1 cellular context compared by ENCODE assay signal in the genomic region with DNA sequence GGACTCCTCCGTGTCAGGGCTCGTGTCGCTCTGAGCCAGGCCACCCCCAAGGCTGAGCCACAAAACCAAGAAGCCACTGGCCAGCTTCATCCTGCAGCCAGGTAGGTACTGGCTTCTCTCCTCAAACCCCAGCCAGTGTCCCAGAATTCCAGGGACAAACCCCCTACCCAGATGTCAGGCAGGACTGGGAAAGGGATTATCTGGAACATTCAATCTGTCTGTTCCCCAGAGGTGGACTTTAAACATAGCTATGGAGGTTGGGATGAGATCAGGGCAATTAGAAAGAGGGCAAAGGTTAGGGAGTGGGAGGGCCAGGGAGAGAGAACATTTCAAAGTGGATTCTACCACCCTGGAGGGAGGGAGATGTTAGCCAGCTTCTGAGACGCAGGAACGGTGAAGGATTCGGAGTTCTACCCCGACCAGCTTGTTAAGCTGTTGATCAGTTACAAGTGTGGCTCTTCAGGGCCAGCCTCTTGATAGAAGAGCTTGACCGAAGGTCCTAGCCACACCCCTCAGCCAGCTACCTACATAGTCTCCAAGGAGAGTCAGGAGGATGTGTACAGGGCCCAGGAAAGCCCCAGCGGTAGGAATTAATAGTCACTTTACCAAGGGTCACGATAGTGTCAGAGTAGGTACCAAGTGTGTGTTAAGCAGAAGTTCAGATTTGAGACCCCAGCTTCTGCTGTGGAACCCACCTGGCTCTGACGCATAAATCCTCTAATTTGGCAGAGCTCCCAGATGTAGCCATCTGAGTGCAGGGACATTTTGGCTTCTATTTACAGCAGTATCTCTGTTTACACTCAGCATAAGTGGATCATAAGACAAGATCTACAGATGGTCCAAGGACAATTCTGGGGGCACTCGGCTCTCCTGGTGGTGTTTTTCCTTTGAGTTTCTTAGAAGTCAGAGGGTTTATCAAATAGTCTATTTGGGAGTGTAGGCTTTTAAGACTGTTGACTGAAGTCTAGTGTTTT.
TF ChIP-seq lines count a peak whose summit lies in the region.

A gene with protein sequence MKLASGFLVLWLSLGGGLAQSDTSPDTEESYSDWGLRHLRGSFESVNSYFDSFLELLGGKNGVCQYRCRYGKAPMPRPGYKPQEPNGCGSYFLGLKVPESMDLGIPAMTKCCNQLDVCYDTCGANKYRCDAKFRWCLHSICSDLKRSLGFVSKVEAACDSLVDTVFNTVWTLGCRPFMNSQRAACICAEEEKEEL (minus strand): TSS at position 211 of the 974 bp plus-strand sequence. CDS start 121 bp downstream, at position 90.

TF ChIP-seq in HepG2, 621 proteins besides CTCF, POLR2A, EP300 and RAD21 (continued from another document and continues in another):
- TF ChIP-seq, protein P1, sequence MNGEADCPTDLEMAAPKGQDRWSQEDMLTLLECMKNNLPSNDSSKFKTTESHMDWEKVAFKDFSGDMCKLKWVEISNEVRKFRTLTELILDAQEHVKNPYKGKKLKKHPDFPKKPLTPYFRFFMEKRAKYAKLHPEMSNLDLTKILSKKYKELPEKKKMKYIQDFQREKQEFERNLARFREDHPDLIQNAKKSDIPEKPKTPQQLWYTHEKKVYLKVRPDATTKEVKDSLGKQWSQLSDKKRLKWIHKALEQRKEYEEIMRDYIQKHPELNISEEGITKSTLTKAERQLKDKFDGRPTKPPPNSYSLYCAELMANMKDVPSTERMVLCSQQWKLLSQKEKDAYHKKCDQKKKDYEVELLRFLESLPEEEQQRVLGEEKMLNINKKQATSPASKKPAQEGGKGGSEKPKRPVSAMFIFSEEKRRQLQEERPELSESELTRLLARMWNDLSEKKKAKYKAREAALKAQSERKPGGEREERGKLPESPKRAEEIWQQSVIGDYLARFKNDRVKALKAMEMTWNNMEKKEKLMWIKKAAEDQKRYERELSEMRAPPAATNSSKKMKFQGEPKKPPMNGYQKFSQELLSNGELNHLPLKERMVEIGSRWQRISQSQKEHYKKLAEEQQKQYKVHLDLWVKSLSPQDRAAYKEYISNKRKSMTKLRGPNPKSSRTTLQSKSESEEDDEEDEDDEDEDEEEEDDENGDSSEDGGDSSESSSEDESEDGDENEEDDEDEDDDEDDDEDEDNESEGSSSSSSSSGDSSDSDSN (CRISPR knock-in tag; IDR thresholded peaks at IDR 0.05), result peak; percentile 33; the same call in 1 of the 2 replicates
- TF ChIP-seq ZNF605 (CRISPR knock-in tag; IDR thresholded peaks at IDR 0.05) (peak; percentile 35), ZSCAN21 (CRISPR knock-in tag; IDR thresholded peaks at IDR 0.05; ENCODE audit: borderline replicate concordance) (peak; percentile 52; the same call in 1 of the 2 replicates), NCOA1 (CRISPR knock-in tag; IDR thresholded peaks at IDR 0.05) (no peak), ISX (CRISPR knock-in tag; conservative IDR thresholded peaks at IDR 0.05) (no peak), NR2F1 (CRISPR knock-in tag; IDR thresholded peaks at IDR 0.05) (peak; percentile 53 to 73; a peak in 3 of 4 replicates), NR2F6 (IDR thresholded peaks at IDR 0.05) (peak; percentile 85), NR2F6 (CRISPR knock-in tag; IDR thresholded peaks at IDR 0.05) (peak; percentile 69), JUN (CRISPR knock-in tag; IDR thresholded peaks at IDR 0.05) (peak; percentile 41; the same call in 1 of the 2 replicates), RELA (CRISPR knock-in tag; IDR thresholded peaks at IDR 0.05) (no peak), ZNF652 (CRISPR knock-in tag; IDR thresholded peaks at IDR 0.05; ENCODE audit: borderline replicate concordance, low read depth) (no peak), ZFP1 (CRISPR knock-in tag; IDR thresholded peaks at IDR 0.05) (no peak), ELF4 (CRISPR knock-in tag; IDR thresholded peaks at IDR 0.05; ENCODE audit: borderline replicate concordance) (no peak), ZMYM2 (CRISPR knock-in tag; IDR thresholded peaks at IDR 0.05) (no peak), NFRKB (IDR thresholded peaks at IDR 0.05) (no peak), HNF4G (IDR thresholded peaks at IDR 0.05; ENCODE audit: borderline replicate concordance, low read depth, low read length) (peak; percentile 66), HNF4G (CRISPR knock-in tag; IDR thresholded peaks at IDR 0.05; ENCODE audit: borderline replicate concordance, low read depth) (no peak)
- TF ChIP-seq, protein P2, sequence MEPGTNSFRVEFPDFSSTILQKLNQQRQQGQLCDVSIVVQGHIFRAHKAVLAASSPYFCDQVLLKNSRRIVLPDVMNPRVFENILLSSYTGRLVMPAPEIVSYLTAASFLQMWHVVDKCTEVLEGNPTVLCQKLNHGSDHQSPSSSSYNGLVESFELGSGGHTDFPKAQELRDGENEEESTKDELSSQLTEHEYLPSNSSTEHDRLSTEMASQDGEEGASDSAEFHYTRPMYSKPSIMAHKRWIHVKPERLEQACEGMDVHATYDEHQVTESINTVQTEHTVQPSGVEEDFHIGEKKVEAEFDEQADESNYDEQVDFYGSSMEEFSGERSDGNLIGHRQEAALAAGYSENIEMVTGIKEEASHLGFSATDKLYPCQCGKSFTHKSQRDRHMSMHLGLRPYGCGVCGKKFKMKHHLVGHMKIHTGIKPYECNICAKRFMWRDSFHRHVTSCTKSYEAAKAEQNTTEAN (CRISPR knock-in tag; conservative IDR thresholded peaks at IDR 0.05), result 0 out of 2 replicates have a peak, but pooled peaks have one; percentile 29
- TF ChIP-seq, protein P3, sequence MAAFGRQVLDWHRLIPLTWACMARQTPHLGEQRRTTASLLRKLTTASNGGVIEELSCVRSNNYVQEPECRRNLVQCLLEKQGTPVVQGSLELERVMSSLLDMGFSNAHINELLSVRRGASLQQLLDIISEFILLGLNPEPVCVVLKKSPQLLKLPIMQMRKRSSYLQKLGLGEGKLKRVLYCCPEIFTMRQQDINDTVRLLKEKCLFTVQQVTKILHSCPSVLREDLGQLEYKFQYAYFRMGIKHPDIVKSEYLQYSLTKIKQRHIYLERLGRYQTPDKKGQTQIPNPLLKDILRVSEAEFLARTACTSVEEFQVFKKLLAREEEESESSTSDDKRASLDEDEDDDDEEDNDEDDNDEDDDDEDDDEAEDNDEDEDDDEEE (CRISPR knock-in tag; IDR thresholded peaks at IDR 0.05), result no peak
- TF ChIP-seq, protein P4, sequence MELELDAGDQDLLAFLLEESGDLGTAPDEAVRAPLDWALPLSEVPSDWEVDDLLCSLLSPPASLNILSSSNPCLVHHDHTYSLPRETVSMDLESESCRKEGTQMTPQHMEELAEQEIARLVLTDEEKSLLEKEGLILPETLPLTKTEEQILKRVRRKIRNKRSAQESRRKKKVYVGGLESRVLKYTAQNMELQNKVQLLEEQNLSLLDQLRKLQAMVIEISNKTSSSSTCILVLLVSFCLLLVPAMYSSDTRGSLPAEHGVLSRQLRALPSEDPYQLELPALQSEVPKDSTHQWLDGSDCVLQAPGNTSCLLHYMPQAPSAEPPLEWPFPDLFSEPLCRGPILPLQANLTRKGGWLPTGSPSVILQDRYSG (CRISPR knock-in tag; IDR thresholded peaks at IDR 0.05), result no peak
- TF ChIP-seq, protein P5, sequence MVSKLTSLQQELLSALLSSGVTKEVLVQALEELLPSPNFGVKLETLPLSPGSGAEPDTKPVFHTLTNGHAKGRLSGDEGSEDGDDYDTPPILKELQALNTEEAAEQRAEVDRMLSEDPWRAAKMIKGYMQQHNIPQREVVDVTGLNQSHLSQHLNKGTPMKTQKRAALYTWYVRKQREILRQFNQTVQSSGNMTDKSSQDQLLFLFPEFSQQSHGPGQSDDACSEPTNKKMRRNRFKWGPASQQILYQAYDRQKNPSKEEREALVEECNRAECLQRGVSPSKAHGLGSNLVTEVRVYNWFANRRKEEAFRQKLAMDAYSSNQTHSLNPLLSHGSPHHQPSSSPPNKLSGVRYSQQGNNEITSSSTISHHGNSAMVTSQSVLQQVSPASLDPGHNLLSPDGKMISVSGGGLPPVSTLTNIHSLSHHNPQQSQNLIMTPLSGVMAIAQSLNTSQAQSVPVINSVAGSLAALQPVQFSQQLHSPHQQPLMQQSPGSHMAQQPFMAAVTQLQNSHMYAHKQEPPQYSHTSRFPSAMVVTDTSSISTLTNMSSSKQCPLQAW (CRISPR knock-in tag; IDR thresholded peaks at IDR 0.05), result peak; percentile 18; the same call in 1 of the 2 replicates
- TF ChIP-seq, protein P6, sequence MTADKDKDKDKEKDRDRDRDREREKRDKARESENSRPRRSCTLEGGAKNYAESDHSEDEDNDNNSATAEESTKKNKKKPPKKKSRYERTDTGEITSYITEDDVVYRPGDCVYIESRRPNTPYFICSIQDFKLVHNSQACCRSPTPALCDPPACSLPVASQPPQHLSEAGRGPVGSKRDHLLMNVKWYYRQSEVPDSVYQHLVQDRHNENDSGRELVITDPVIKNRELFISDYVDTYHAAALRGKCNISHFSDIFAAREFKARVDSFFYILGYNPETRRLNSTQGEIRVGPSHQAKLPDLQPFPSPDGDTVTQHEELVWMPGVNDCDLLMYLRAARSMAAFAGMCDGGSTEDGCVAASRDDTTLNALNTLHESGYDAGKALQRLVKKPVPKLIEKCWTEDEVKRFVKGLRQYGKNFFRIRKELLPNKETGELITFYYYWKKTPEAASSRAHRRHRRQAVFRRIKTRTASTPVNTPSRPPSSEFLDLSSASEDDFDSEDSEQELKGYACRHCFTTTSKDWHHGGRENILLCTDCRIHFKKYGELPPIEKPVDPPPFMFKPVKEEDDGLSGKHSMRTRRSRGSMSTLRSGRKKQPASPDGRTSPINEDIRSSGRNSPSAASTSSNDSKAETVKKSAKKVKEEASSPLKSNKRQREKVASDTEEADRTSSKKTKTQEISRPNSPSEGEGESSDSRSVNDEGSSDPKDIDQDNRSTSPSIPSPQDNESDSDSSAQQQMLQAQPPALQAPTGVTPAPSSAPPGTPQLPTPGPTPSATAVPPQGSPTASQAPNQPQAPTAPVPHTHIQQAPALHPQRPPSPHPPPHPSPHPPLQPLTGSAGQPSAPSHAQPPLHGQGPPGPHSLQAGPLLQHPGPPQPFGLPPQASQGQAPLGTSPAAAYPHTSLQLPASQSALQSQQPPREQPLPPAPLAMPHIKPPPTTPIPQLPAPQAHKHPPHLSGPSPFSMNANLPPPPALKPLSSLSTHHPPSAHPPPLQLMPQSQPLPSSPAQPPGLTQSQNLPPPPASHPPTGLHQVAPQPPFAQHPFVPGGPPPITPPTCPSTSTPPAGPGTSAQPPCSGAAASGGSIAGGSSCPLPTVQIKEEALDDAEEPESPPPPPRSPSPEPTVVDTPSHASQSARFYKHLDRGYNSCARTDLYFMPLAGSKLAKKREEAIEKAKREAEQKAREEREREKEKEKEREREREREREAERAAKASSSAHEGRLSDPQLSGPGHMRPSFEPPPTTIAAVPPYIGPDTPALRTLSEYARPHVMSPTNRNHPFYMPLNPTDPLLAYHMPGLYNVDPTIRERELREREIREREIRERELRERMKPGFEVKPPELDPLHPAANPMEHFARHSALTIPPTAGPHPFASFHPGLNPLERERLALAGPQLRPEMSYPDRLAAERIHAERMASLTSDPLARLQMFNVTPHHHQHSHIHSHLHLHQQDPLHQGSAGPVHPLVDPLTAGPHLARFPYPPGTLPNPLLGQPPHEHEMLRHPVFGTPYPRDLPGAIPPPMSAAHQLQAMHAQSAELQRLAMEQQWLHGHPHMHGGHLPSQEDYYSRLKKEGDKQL (CRISPR knock-in tag; IDR thresholded peaks at IDR 0.05; ENCODE audit: low read depth), result no peak
- TF ChIP-seq, protein P7, sequence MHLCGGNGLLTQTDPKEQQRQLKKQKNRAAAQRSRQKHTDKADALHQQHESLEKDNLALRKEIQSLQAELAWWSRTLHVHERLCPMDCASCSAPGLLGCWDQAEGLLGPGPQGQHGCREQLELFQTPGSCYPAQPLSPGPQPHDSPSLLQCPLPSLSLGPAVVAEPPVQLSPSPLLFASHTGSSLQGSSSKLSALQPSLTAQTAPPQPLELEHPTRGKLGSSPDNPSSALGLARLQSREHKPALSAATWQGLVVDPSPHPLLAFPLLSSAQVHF (CRISPR knock-in tag; IDR thresholded peaks at IDR 0.05), result 0 out of 2 replicates have a peak, but pooled peaks have one; percentile 42
- TF ChIP-seq, protein P8, sequence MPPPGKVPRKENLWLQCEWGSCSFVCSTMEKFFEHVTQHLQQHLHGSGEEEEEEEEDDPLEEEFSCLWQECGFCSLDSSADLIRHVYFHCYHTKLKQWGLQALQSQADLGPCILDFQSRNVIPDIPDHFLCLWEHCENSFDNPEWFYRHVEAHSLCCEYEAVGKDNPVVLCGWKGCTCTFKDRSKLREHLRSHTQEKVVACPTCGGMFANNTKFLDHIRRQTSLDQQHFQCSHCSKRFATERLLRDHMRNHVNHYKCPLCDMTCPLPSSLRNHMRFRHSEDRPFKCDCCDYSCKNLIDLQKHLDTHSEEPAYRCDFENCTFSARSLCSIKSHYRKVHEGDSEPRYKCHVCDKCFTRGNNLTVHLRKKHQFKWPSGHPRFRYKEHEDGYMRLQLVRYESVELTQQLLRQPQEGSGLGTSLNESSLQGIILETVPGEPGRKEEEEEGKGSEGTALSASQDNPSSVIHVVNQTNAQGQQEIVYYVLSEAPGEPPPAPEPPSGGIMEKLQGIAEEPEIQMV (CRISPR knock-in tag; IDR thresholded peaks at IDR 0.05; ENCODE audit: low read depth), result 0 out of 2 replicates have a peak, but pooled peaks have one; percentile 7
- TF ChIP-seq, protein P9, sequence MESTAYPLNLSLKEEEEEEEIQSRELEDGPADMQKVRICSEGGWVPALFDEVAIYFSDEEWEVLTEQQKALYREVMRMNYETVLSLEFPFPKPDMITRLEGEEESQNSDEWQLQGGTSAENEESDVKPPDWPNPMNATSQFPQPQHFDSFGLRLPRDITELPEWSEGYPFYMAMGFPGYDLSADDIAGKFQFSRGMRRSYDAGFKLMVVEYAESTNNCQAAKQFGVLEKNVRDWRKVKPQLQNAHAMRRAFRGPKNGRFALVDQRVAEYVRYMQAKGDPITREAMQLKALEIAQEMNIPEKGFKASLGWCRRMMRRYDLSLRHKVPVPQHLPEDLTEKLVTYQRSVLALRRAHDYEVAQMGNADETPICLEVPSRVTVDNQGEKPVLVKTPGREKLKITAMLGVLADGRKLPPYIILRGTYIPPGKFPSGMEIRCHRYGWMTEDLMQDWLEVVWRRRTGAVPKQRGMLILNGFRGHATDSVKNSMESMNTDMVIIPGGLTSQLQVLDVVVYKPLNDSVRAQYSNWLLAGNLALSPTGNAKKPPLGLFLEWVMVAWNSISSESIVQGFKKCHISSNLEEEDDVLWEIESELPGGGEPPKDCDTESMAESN (CRISPR knock-in tag; conservative IDR thresholded peaks at IDR 0.05), result 0 out of 2 replicates have a peak, but pooled peaks have one; percentile 23
- TF ChIP-seq, protein P10, sequence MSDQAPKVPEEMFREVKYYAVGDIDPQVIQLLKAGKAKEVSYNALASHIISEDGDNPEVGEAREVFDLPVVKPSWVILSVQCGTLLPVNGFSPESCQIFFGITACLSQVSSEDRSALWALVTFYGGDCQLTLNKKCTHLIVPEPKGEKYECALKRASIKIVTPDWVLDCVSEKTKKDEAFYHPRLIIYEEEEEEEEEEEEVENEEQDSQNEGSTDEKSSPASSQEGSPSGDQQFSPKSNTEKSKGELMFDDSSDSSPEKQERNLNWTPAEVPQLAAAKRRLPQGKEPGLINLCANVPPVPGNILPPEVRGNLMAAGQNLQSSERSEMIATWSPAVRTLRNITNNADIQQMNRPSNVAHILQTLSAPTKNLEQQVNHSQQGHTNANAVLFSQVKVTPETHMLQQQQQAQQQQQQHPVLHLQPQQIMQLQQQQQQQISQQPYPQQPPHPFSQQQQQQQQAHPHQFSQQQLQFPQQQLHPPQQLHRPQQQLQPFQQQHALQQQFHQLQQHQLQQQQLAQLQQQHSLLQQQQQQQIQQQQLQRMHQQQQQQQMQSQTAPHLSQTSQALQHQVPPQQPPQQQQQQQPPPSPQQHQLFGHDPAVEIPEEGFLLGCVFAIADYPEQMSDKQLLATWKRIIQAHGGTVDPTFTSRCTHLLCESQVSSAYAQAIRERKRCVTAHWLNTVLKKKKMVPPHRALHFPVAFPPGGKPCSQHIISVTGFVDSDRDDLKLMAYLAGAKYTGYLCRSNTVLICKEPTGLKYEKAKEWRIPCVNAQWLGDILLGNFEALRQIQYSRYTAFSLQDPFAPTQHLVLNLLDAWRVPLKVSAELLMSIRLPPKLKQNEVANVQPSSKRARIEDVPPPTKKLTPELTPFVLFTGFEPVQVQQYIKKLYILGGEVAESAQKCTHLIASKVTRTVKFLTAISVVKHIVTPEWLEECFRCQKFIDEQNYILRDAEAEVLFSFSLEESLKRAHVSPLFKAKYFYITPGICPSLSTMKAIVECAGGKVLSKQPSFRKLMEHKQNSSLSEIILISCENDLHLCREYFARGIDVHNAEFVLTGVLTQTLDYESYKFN (CRISPR knock-in tag; conservative IDR thresholded peaks at IDR 0.05), result peak; percentile 64
